15 cellular contexts compared by ENCODE assay signal in the genomic region with DNA sequence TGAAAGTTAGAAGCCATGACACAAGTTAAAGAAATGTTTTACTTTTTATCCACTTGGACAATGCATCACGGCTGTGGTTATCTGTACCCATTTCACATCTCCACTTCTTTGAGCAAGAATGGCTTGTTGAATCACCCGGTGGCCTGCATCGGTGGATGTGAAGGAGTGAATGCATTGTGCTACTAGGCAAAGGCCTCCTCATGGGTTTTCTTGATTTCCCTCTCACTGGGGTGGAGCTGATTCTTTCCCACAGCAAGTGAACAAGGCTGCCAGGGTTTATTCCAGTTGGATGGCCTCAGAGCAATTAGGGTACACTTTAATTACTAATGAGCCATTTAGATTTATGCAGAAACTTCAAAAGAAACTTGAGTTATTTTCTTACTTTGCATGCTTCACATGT.
DNase-seq lines count a peak whose midpoint lies in the region; ATAC-seq lines count a peak whose summit lies in the region.
"Had no signal": no experiment of that assay in that cellular context is flagged by ENCODE, and none has a peak within 500 bp of the region (broad histone marks: within the 10 kb centered on the region; RNA-seq: fewer than 3 reads in every experiment).

No MANE protein-coding gene starts in this region.

- peak; percentile 93 for DNase-seq in DMS79 (lab: John Stamatoyannopoulos, UW)
- DNase-seq in anterior cingulate cortex (lab: John Stamatoyannopoulos, UW): peak in 31 of 58 donors; percentile 0 to 74 (median 17)
- DNase-seq in globus pallidus (ENCODE audit: low spot score): peak; percentile 20
- no peak for DNase-seq in NCI-H2081 treated with DMSO at 0.1 percent for 48 hours (lab: John Stamatoyannopoulos, UW)
- DNase-seq in activated naive CD4-positive, alpha-beta T cell treated with Interleukin-2 at 50 U/mL for 16 hours: no peak
- DNase-seq: AML-193; Calu3; CD8-positive, alpha-beta T cell; GOT3; H9; KBM-7 had no signal

- no peak for ATAC-seq in GM18519 (IDR thresholded peaks at IDR 0.05; ENCODE audit: low FRiP score, unreplicated experiment)
- no peak for ATAC-seq in GM21737 (IDR thresholded peaks at IDR 0.05; ENCODE audit: unreplicated experiment)
- ATAC-seq: A549; CD8-positive, alpha-beta T cell; HepG2 had no signal

Comparison
In these comparisons a context has a peak if more than half of its experiments do, and no peak if none do; other contexts are left out.
1. DNase-seq: peak in DMS79 (single experiment), anterior cingulate cortex (31 of 58) and globus pallidus (single experiment); none in NCI-H2081 treated with DMSO at 0.1 percent for 48 hours (single experiment) and activated naive CD4-positive, alpha-beta T cell treated with Interleukin-2 at 50 U/mL for 16 hours (single experiment).